ENCODE assay signal across 15 cellular contexts in genomic region chr21:37658121-37658993, GRCh38.
DNase-seq lines count a peak whose midpoint lies in the region; ATAC-seq and TF ChIP-seq lines count a peak whose summit lies in the region.
"Had no signal": no experiment of that assay in that cellular context is flagged by ENCODE, and none has a peak within 500 bp of the region (broad histone marks: within the 10 kb centered on the region; RNA-seq: fewer than 3 reads in every experiment).

No MANE protein-coding gene starts in this region.

- H3K27me3 ChIP-seq in right atrium auricular region = no peaks in the 10 kb centered on the region
- no peaks in the 10 kb centered on the region for H3K27me3 ChIP-seq in neuronal stem cell (ENCODE audit: control insufficient read depth in 3 of 3, insufficient read depth in 3 of 3, low read depth in 1 of 3, low read length in 3 of 3)
- H3K27me3 ChIP-seq in uterus = no peaks in the 10 kb centered on the region
- H3K27me3 ChIP-seq in effector memory CD4-positive, alpha-beta T cell (replicated peaks; ENCODE audit: control insufficient read depth, insufficient read depth, low read length, poor library complexity, severe bottlenecking) = peaks cover 5% of the 10 kb centered on the region

- no peak overlapping the region for H3K23ac ChIP-seq in neuronal stem cell (ENCODE audit: low read depth, low read length, poor library complexity)

- H3K14ac ChIP-seq in neuronal stem cell (ENCODE audit: low read length) = no peak overlapping the region

- WGBS in neuronal stem cell (ENCODE audit: extremely low coverage in 2 of 2, insufficient read length in 2 of 2, insufficient replicate concordance in 1 of 2), 2 donors = no CpG with 5 or more reads among the region's 11 CpGs

- no peak overlapping the region for H2BK120ac ChIP-seq in neuronal stem cell (ENCODE audit: low read depth, low read length)

- no peak overlapping the region for H3K4me2 ChIP-seq in neuronal stem cell (ENCODE audit: insufficient read depth, low read length, poor library complexity, severe bottlenecking)
- H3K4me2 ChIP-seq: KMS-11 had no signal

- intact Hi-C loops in left ventricle myocardium superior (cut with micrococcal nuclease) = no loop called here
- intact Hi-C loops in uterus (cut with DNase I; ENCODE audit: low total_unique reads) = no loop called here

- H2BK15ac ChIP-seq in neuronal stem cell (ENCODE audit: low read length) = no peak overlapping the region

- no peak overlapping the region for H2AK5ac ChIP-seq in neuronal stem cell (ENCODE audit: low read depth, low read length)

- H2BK5ac ChIP-seq in neuronal stem cell (ENCODE audit: low read length) = no peak overlapping the region

- no peak overlapping the region for H2BK12ac ChIP-seq in neuronal stem cell (ENCODE audit: low read length)

- DNase-seq in left ventricle myocardium superior (no peak), right atrium auricular region (ENCODE audit: low spot score) (no peak), epithelial cell of prostate (ENCODE audit: low read depth, low spot score) (no peak), neuronal stem cell (ENCODE audit: low spot score) (no peak), uterus (peak in 1 of 2 donors; percentile 33), midbrain (lab: John Stamatoyannopoulos, UW) (no peak), SK-N-DZ (ENCODE audit: low spot score) (no peak)
- DNase-seq in effector memory CD4-positive, alpha-beta T cell = no peak
- DNase-seq: activated CD8-positive, alpha-beta memory T cell treated with anti-CD3 and anti-CD28 coated beads for 24 hours; activated effector memory CD4-positive, alpha-beta T cell treated with Interleukin-2 at 50 U/mL for 16 hours; mucosa of descending colon; NCI-H1436 treated with DMSO at 0.1 percent for 48 hours; posterior cingulate gyrus had no signal

- H3K9me3 ChIP-seq in right atrium auricular region (no peaks in the 10 kb centered on the region), neuronal stem cell (replicated peaks in 1 of 2; ENCODE audit: control insufficient read depth in 2 of 2, insufficient read depth in 1 of 2, low read depth in 1 of 2, low read length in 2 of 2) (no peaks in the 10 kb centered on the region), uterus (no peaks in the 10 kb centered on the region)
- H3K9me3 ChIP-seq in effector memory CD4-positive, alpha-beta T cell (ENCODE audit: control insufficient read depth, low read length) = no peaks in the 10 kb centered on the region
- H3K9me3 ChIP-seq: mucosa of descending colon had no signal

- no peak overlapping the region for H2AFZ ChIP-seq in neuronal stem cell (ENCODE audit: low read length)

- H3K36me3 ChIP-seq in right atrium auricular region (no peaks in the 10 kb centered on the region), neuronal stem cell (replicated peaks in 1 of 2; ENCODE audit: control insufficient read depth in 2 of 2, insufficient read depth in 2 of 2, low read length in 2 of 2) (no peaks in the 10 kb centered on the region), uterus (no peaks in the 10 kb centered on the region)
- H3K36me3 ChIP-seq in effector memory CD4-positive, alpha-beta T cell (ENCODE audit: control insufficient read depth, insufficient read depth, low read length) = no peaks in the 10 kb centered on the region

- no peak overlapping the region for H3K4ac ChIP-seq in neuronal stem cell (ENCODE audit: low read length)

- no peak for TF ChIP-seq POLR2A in uterus (IDR thresholded peaks at IDR 0.05)

- peak overlapping the region; percentile 77 for H3K18ac ChIP-seq in neuronal stem cell (ENCODE audit: low read length)

- no peak for TF ChIP-seq CTCF in right atrium auricular region (IDR thresholded peaks at IDR 0.05)
- TF ChIP-seq CTCF in uterus (IDR thresholded peaks at IDR 0.05) = no peak

- H3K27ac ChIP-seq in right atrium auricular region (peak overlapping the region in 1 of 2 donors; percentile 47), epithelial cell of prostate (peak overlapping the region; percentile 57), neuronal stem cell (replicated peaks; ENCODE audit: low read length) (no peak overlapping the region), uterus (peak overlapping the region; percentile 29 to 79)
- no peak overlapping the region for H3K27ac ChIP-seq in effector memory CD4-positive, alpha-beta T cell (ENCODE audit: insufficient read depth, low read length, poor library complexity, severe bottlenecking)
- H3K27ac ChIP-seq: HL-60, KMS-11 had no signal

- H3K79me1 ChIP-seq in neuronal stem cell (ENCODE audit: low read depth, low read length) = no peaks in the 10 kb centered on the region

- H3K4me3 ChIP-seq in right atrium auricular region (no peak overlapping the region), neuronal stem cell (ENCODE audit: low read length in 2 of 2) (no peak overlapping the region), uterus (no peak overlapping the region)
- no peak overlapping the region for H3K4me3 ChIP-seq in effector memory CD4-positive, alpha-beta T cell (ENCODE audit: insufficient read depth, low read depth, low read length, poor library complexity, severe bottlenecking)
- H3K4me3 ChIP-seq: mucosa of descending colon had no signal

- no peak overlapping the region for H4K91ac ChIP-seq in neuronal stem cell (ENCODE audit: low read depth, low read length, poor library complexity)

- ATAC-seq in left ventricle myocardium superior = peak; percentile 18

- H3K4me1 ChIP-seq in right atrium auricular region = peaks cover 0 to 7% of the 10 kb centered on the region in 2 donors
- peaks cover 0 to 1% of the 10 kb centered on the region in 2 donors for H3K4me1 ChIP-seq in neuronal stem cell (ENCODE audit: control insufficient read depth in 2 of 2, insufficient read depth in 1 of 2, low read depth in 1 of 2, low read length in 2 of 2)
- H3K4me1 ChIP-seq in uterus = peaks cover 0 to 5% of the 10 kb centered on the region in 2 donors
- H3K4me1 ChIP-seq in effector memory CD4-positive, alpha-beta T cell (ENCODE audit: control insufficient read depth, insufficient read depth, low read length, poor library complexity, severe bottlenecking) = no peaks in the 10 kb centered on the region

- H4K8ac ChIP-seq in neuronal stem cell (ENCODE audit: low read depth, low read length) = no peak overlapping the region

- H3K9ac ChIP-seq in neuronal stem cell (ENCODE audit: low read depth, low read length, poor library complexity) = no peak overlapping the region
- H3K9ac ChIP-seq: KMS-11 had no signal

Comparison
In these comparisons a context has a peak if more than half of its experiments do, and no peak if none do; other contexts are left out.
1. H3K27ac ChIP-seq: peak in epithelial cell of prostate (single experiment) and uterus (2 of 2); none in neuronal stem cell (single experiment) and effector memory CD4-positive, alpha-beta T cell (single experiment).